Comparison of ENCODE assay signal across 8 cellular contexts in genomic region chr2:95165371-95166064, GRCh38. TPM values are rescaled to one million over a fixed set of nuclear protein-coding genes. Genes with fewer than 3 reads are reported as not detected.
DNase-seq lines count a peak whose midpoint lies in the region; ATAC-seq and TF ChIP-seq lines count a peak whose summit lies in the region.

TSS of gene ZNF2 (plus strand) at chr2:95165809. CDS start at chr2:95176227, 10,418 bp downstream.

- peak; percentile 98 for ATAC-seq in lung (ENCODE audit: insufficient read depth, low FRiP score)

- H3K4me3 ChIP-seq in lung: peak within 1 kb of the TSS; percentile 89

- H3K27me3 ChIP-seq in lung (ENCODE audit: control insufficient read depth, insufficient read depth): no peaks in the 10 kb centered on the region

- H3K27ac ChIP-seq in lung (ENCODE audit: low read depth in 1 of 2, low read length in 1 of 2): peak within 1 kb of the TSS; percentile 92 to 99

- H3K9me3 ChIP-seq in lung (ENCODE audit: control insufficient read depth in 2 of 2, insufficient read depth in 1 of 2, low read length in 1 of 2): no peaks in the 10 kb centered on the region

- H3K36me3 ChIP-seq in lung (ENCODE audit: control insufficient read depth in 2 of 2, insufficient read depth in 2 of 2, low read length in 2 of 2): no peaks in the 10 kb centered on the region

- DNase-seq in COLO829 (ENCODE audit: low spot score) (peak; percentile 100), GM20000 (ENCODE audit: low spot score) (peak; percentile 95), HS-5 (ENCODE audit: low read depth) (peak; percentile 88), NK-92 (lab: John Stamatoyannopoulos, UW; ENCODE audit: unreplicated experiment) (peak; percentile 79), lung (ENCODE audit: low spot score) (peak; percentile 99)
- peak; percentile 97 for DNase-seq in activated CD8-positive, alpha-beta memory T cell treated with anti-CD3 and anti-CD28 coated beads for 24 hours
- DNase-seq in effector CD8-positive, alpha-beta T cell (lab: John Stamatoyannopoulos, UW): peak; percentile 97
- peak; percentile 96 to 97 (median 96) for DNase-seq in stimulated activated CD4-positive, alpha-beta T cell treated with anti-CD3 and anti-CD28 coated beads, TNF-alpha, amount 100 ng/mL, for 24 hours (ENCODE audit: low read depth in 3 of 3)

- peaks cover 0 to 8% of the 10 kb centered on the region in 2 donors for H3K4me1 ChIP-seq in lung (ENCODE audit: control insufficient read depth in 2 of 2, insufficient read depth in 2 of 2, low read length in 2 of 2)

- TF ChIP-seq CTCF in GM20000 (IDR thresholded peaks at IDR 0.05; ENCODE audit: extremely low read depth, missing control alignments) (no peak), lung (IDR thresholded peaks at IDR 0.05; ENCODE audit: control extremely low read depth, extremely low read depth) (no peak)

- WGBS in lung, 2 donors: 0% methylated on average over 56 of the region's 56 CpGs

RNA-seq across cellular contexts. Expression of gene ZNF2, which starts in this region (rescaled TPM):
- 1 to 10 TPM; 4.4 to 4.7 TPM for total RNA-seq in lung
- 1 to 10 TPM; 1.8 TPM for polyA plus RNA-seq in lung

Comparison
In these comparisons a context has a peak if more than half of its experiments do, and no peak if none do; other contexts are left out.
1. Peak in every context shown above with its lines: DNase-seq, ATAC-seq, H3K4me3 ChIP-seq and H3K27ac ChIP-seq.